1 cellular context compared by ENCODE assay signal in the genomic region with DNA sequence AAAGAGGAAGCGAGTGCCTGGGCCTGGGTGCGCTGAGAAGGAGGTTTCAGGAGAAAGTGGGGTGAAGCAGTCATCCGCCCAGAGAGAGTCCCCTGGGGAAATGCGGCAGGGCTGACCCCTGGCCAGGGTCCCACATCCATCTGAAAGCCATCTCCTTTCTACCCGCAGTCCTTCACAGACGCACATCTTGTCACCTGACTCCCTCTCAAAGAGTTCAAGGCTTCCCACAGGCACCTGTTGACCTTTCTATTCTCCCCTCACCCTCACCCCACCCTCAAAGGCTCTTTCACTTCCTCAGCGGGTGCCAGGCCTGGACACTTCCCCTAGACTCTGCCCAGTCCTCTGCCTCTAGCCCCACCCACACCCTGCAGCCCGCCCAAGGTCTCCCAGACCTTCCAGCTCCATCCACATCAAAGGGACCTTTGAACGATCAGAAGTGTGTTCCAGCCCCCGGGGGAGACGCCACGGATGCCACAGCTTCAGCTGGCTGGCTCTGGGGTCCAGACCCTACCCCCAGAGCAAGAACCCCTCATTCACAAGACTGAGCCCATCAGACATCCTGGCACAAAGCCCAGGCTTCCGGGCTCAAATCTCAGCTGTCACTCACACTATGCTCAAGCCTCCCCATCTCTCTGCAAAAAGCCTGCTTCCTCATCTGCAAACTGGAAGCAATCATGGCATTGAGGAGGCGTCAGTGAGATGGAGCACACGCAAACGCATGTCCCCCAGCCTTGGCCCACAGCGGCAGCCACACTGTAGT.
TF ChIP-seq lines count a peak whose summit lies in the region.

No MANE protein-coding gene starts in this region.

TF ChIP-seq in IMR-90, 13 proteins besides CTCF, POLR2A, EP300 and RAD21 (continued from another document):
- TF ChIP-seq FOS (IDR thresholded peaks at IDR 0.05; ENCODE audit: low read depth, low read length) (no peak), USF2 (IDR thresholded peaks at IDR 0.05; ENCODE audit: low read depth, low read length) (no peak), BHLHE40 (IDR thresholded peaks at IDR 0.05; ENCODE audit: low read depth, low read length) (no peak), MAZ (IDR thresholded peaks at IDR 0.05; ENCODE audit: borderline replicate concordance, low read depth, low read length) (no peak)
- TF ChIP-seq, protein P1, sequence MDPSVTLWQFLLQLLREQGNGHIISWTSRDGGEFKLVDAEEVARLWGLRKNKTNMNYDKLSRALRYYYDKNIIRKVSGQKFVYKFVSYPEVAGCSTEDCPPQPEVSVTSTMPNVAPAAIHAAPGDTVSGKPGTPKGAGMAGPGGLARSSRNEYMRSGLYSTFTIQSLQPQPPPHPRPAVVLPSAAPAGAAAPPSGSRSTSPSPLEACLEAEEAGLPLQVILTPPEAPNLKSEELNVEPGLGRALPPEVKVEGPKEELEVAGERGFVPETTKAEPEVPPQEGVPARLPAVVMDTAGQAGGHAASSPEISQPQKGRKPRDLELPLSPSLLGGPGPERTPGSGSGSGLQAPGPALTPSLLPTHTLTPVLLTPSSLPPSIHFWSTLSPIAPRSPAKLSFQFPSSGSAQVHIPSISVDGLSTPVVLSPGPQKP (IDR thresholded peaks at IDR 0.05; ENCODE audit: borderline replicate concordance, low read depth, low read length), result no peak
TF ChIP-seq in IMR-90: peak in this region for 0.
